1 cellular context compared by ENCODE assay signal in the genomic region with DNA sequence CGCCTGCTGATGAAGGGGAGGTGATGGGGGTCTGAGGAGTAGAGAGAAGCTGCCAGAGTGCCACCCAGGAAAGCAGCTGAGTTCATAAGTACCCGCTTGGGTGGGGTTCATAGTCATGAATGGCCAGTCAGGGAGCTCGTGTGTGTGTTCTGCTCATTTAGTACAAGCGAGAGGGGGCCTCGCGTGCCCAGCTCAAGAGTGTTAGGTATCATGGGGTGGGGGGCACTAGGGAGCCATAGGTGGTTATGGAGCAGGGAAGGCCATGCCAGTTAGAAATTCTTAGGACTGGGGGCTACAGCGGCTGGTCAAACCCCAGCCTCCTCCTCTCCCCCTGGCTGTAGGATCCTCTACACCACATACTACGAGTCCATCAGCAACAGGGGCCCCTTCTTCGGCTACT.
TF ChIP-seq lines count a peak whose summit lies in the region.

No MANE protein-coding gene starts in this region.

TF ChIP-seq in HepG2, 621 proteins besides CTCF, POLR2A, EP300 and RAD21:
- TF ChIP-seq RBM22 (optimal IDR thresholded peaks at IDR 0.05; ENCODE audit: low read length) (peak; percentile 72), MTA1 (CRISPR knock-in tag; IDR thresholded peaks at IDR 0.05; ENCODE audit: borderline replicate concordance) (no peak)
